ENCODE assay signal across 8 cellular contexts in genomic region chr7:155206286-155207020, GRCh38.
DNase-seq lines count a peak whose midpoint lies in the region; ATAC-seq and TF ChIP-seq lines count a peak whose summit lies in the region.

No MANE protein-coding gene starts in this region.

- H3K4me2 ChIP-seq in skeletal muscle satellite cell (ENCODE audit: low read length): peak overlapping the region; percentile 67

- H3K4me1 ChIP-seq in skeletal muscle satellite cell (ENCODE audit: control insufficient read depth, insufficient read depth, low read length): peaks cover 34% of the 10 kb centered on the region

- intact Hi-C loops in activated T-helper 1 cell treated with anti-CD3 and anti-CD28 coated beads, Interleukin-12 subunit alpha, Interleukin-12 subunit beta, Interleukin-2, Interleukin-4 antibody, amounts not matched to agents 30 ng/mL and 10 ng/mL and 1 ng/mL, durations not matched to agents 14 hours and 24 hours and 36 hours (cut with micrococcal nuclease): loop anchor here (1.0 to 5.0 kb wide), 3 partner anchors 8 to 1546 kb away; no protein-coding TSS in a partner anchor

- H3K27me3 Mint-ChIP-seq in activated T-helper 1 cell treated with anti-CD3 and anti-CD28 coated beads, Interleukin-12 subunit alpha, Interleukin-12 subunit beta, Interleukin-2, Interleukin-4 antibody, amounts not matched to agents 30 ng/mL and 10 ng/mL and 1 ng/mL, durations not matched to agents 14 hours and 24 hours and 36 hours (ENCODE audit: insufficient read depth): no peaks in the 10 kb centered on the region

- DNase-seq in GM12864 (ENCODE audit: low read depth) (peak; percentile 86), OCI-M1 (lab: John Stamatoyannopoulos, UW) (peak; percentile 84), glomerular endothelial cell (ENCODE audit: extremely low read depth, low read depth, low spot score) (peak; percentile 97), iPS-NIHi7 (ENCODE audit: extremely low spot score) (no peak), AG08396 (ENCODE audit: low spot score) (no peak)
- peak; percentile 59 for DNase-seq in activated T-helper 1 cell treated with anti-CD3 and anti-CD28 coated beads, Interleukin-12 subunit alpha, Interleukin-12 subunit beta, Interleukin-2, Interleukin-4 antibody, amounts not matched to agents 30 ng/mL and 10 ng/mL and 1 ng/mL, durations not matched to agents 14 hours and 24 hours and 36 hours (ENCODE audit: low spot score)

- peaks cover 6% of the 10 kb centered on the region for H3K36me3 Mint-ChIP-seq in activated T-helper 1 cell treated with anti-CD3 and anti-CD28 coated beads, Interleukin-12 subunit alpha, Interleukin-12 subunit beta, Interleukin-2, Interleukin-4 antibody, amounts not matched to agents 30 ng/mL and 10 ng/mL and 1 ng/mL, durations not matched to agents 14 hours and 24 hours and 36 hours (ENCODE audit: low read depth)

- H3K4me3 ChIP-seq in GM12864 (ENCODE audit: low read depth, low read length) (peak overlapping the region; percentile 50), skeletal muscle satellite cell (ENCODE audit: low read length) (peak overlapping the region; percentile 54)

- no peak for TF ChIP-seq CTCF in GM12864 (IDR thresholded peaks at IDR 0.05; ENCODE audit: low read depth, low read length, missing control alignments)

- peaks cover 31% of the 10 kb centered on the region for H3K4me1 Mint-ChIP-seq in activated T-helper 1 cell treated with anti-CD3 and anti-CD28 coated beads, Interleukin-12 subunit alpha, Interleukin-12 subunit beta, Interleukin-2, Interleukin-4 antibody, amounts not matched to agents 30 ng/mL and 10 ng/mL and 1 ng/mL, durations not matched to agents 14 hours and 24 hours and 36 hours (ENCODE audit: low read depth)

- peaks cover 4% of the 10 kb centered on the region for H3K9me3 Mint-ChIP-seq in activated T-helper 1 cell treated with anti-CD3 and anti-CD28 coated beads, Interleukin-12 subunit alpha, Interleukin-12 subunit beta, Interleukin-2, Interleukin-4 antibody, amounts not matched to agents 30 ng/mL and 10 ng/mL and 1 ng/mL, durations not matched to agents 14 hours and 24 hours and 36 hours

- H3K9ac ChIP-seq in skeletal muscle satellite cell (ENCODE audit: low read depth, low read length): peak overlapping the region; percentile 72

- no peaks in the 10 kb centered on the region for H3K27me3 ChIP-seq in skeletal muscle satellite cell (ENCODE audit: control insufficient read depth, insufficient read depth, low read length)

- no peaks in the 10 kb centered on the region for H3K36me3 ChIP-seq in skeletal muscle satellite cell (ENCODE audit: insufficient read depth, low read length)

- H3K4me3 Mint-ChIP-seq in activated T-helper 1 cell treated with anti-CD3 and anti-CD28 coated beads, Interleukin-12 subunit alpha, Interleukin-12 subunit beta, Interleukin-2, Interleukin-4 antibody, amounts not matched to agents 30 ng/mL and 10 ng/mL and 1 ng/mL, durations not matched to agents 14 hours and 24 hours and 36 hours: peak overlapping the region; percentile 84

- ATAC-seq in HG02588 (IDR thresholded peaks at IDR 0.05; ENCODE audit: unreplicated experiment): peak; percentile 48

- no peaks in the 10 kb centered on the region for H3K9me3 ChIP-seq in skeletal muscle satellite cell (replicated peaks; ENCODE audit: low read length)

- H3K27ac Mint-ChIP-seq in activated T-helper 1 cell treated with anti-CD3 and anti-CD28 coated beads, Interleukin-12 subunit alpha, Interleukin-12 subunit beta, Interleukin-2, Interleukin-4 antibody, amounts not matched to agents 30 ng/mL and 10 ng/mL and 1 ng/mL, durations not matched to agents 14 hours and 24 hours and 36 hours: peak overlapping the region; percentile 99

Comparison
In these comparisons a context has a peak if more than half of its experiments do, and no peak if none do; other contexts are left out.
1. DNase-seq: peak in GM12864 (single experiment), OCI-M1 (single experiment), activated T-helper 1 cell treated with anti-CD3 and anti-CD28 coated beads, Interleukin-12 subunit alpha, Interleukin-12 subunit beta, Interleukin-2, Interleukin-4 antibody, amounts not matched to agents 30 ng/mL and 10 ng/mL and 1 ng/mL, durations not matched to agents 14 hours and 24 hours and 36 hours (single experiment) and glomerular endothelial cell (single experiment); none in iPS-NIHi7 (single experiment) and AG08396 (single experiment).